Comparison of ENCODE assay signal across 8 cellular contexts in the genomic region with DNA sequence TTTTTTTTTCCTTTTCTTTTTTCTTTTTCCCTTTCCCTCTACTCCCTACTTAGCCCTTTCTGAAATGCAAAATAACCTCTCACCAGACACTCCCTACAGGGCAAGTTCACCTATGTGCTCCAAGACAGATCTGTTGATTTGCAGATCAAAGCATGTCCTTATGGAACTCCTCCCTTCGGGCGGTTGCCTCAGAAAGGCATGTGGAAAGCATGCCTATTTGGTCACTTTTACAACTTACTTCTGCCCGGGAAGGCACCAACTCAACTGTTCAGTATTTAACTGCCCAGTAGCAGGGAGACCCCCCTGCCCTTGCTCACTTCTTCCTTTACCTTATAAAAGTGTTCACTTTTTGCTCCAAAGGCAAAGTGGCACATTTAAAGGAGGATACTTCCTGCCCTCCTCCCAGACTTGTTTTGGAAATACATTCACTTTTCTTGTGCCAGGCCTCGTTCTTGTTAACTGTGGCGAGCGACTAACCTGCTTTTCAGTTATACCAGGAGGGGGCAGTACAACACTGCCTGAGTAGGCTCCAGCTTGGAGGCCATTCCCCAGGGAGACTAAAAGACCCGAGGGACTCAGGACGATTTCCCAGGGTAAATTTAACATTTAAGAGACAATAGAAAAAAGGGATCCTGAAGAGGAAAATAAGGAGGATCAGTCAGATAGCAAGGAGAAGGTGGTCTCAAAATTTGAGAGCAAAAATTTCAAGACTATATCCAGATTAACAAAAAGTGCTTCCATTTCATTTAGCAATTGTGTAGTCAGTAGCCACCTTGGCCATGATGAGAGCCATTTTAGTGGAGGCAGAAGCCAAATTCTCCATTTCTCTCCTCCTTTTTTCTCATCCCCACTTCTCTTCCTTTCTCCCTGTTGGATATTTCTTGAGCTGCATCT. TPM values are rescaled to one million over a fixed set of nuclear protein-coding genes. Genes with fewer than 3 reads are reported as not detected.
DNase-seq lines count a peak whose midpoint lies in the region; ATAC-seq and TF ChIP-seq lines count a peak whose summit lies in the region.

No MANE protein-coding gene starts in this region.

- DNase-seq in DND-41 (peak; percentile 80), LHCN-M2 (ENCODE audit: low read depth) (peak; percentile 58), RPMI8226 (peak; percentile 84), Right ventricle myocardium superior (no peak)
- DNase-seq in activated naive CD8-positive, alpha-beta T cell treated with anti-CD3 and anti-CD28 coated beads, Interleukin-2, amount 10 ng/mL, durations not matched to agents 7 days and 5 days: no peak

- H3K4me2 ChIP-seq in DND-41 (ENCODE audit: insufficient read depth, low read length): peak overlapping the region; percentile 48
- H3K4me2 ChIP-seq in parathyroid adenoma (ENCODE audit: low read length): no peak overlapping the region

- H3K4me1 ChIP-seq in DND-41 (ENCODE audit: insufficient read depth, low read length) (peaks cover 11% of the 10 kb centered on the region), parathyroid adenoma (no peaks in the 10 kb centered on the region)

- intact Hi-C loops in Right ventricle myocardium superior (cut with DNase I): loop anchor here (5.0 kb wide), 2 partner anchors 226 to 266 kb away; a partner anchor contains a TSS

- no peaks in the 10 kb centered on the region for H3K9me3 ChIP-seq in DND-41 (ENCODE audit: insufficient read depth, low read length, severe bottlenecking)
- no peaks in the 10 kb centered on the region for H3K9me3 ChIP-seq in parathyroid adenoma (ENCODE audit: control insufficient read depth, low read length)

- H3K27ac ChIP-seq in DND-41 (ENCODE audit: low read length) (peak overlapping the region; percentile 64), parathyroid adenoma (no peak overlapping the region)

- peak; percentile 96 for TF ChIP-seq CTCF in DND-41 (IDR thresholded peaks at IDR 0.05; ENCODE audit: borderline replicate concordance, extremely low read depth, low read length, poor library complexity, severe bottlenecking)
- peak; percentile 51 for TF ChIP-seq CTCF in parathyroid adenoma (IDR thresholded peaks at IDR 0.05)

- no peaks in the 10 kb centered on the region for H3K27me3 Mint-ChIP-seq in activated naive CD8-positive, alpha-beta T cell treated with anti-CD3 and anti-CD28 coated beads, Interleukin-2, amount 10 ng/mL, durations not matched to agents 7 days and 5 days

- H3K36me3 ChIP-seq in DND-41 (ENCODE audit: insufficient read depth, low read length) (no peaks in the 10 kb centered on the region), parathyroid adenoma (ENCODE audit: control insufficient read depth, insufficient read depth, low read length) (no peaks in the 10 kb centered on the region)

- H4K20me1 ChIP-seq in DND-41 (ENCODE audit: insufficient read depth, low read length): no peaks in the 10 kb centered on the region

- H3K4me3 Mint-ChIP-seq in activated naive CD8-positive, alpha-beta T cell treated with anti-CD3 and anti-CD28 coated beads, Interleukin-2, amount 10 ng/mL, durations not matched to agents 7 days and 5 days: no peak overlapping the region

- H3K79me2 ChIP-seq in DND-41 (ENCODE audit: insufficient read depth, low read length) (no peaks in the 10 kb centered on the region), parathyroid adenoma (no peaks in the 10 kb centered on the region)

- peaks cover 3% of the 10 kb centered on the region for H3K9me3 Mint-ChIP-seq in activated naive CD8-positive, alpha-beta T cell treated with anti-CD3 and anti-CD28 coated beads, Interleukin-2, amount 10 ng/mL, durations not matched to agents 7 days and 5 days

- peak overlapping the region; percentile 70 for H2AFZ ChIP-seq in DND-41 (ENCODE audit: low read depth, low read length)
- peak overlapping the region; percentile 62 for H2AFZ ChIP-seq in parathyroid adenoma

- POLR2A ChIA-PET in activated naive CD8-positive, alpha-beta T cell treated with anti-CD3 and anti-CD28 coated beads, Interleukin-2, amount 10 ng/mL, durations not matched to agents 7 days and 5 days (lab: Charles Lee): interaction anchor here (0.8 to 6.6 kb wide), 9 partner anchors 13 to 298 kb away, joined by 3 to 39 read pairs (median 4); a partner anchor contains a TSS

- peaks cover 22% of the 10 kb centered on the region for H3K4me1 Mint-ChIP-seq in activated naive CD8-positive, alpha-beta T cell treated with anti-CD3 and anti-CD28 coated beads, Interleukin-2, amount 10 ng/mL, durations not matched to agents 7 days and 5 days

- H3K27ac Mint-ChIP-seq in activated naive CD8-positive, alpha-beta T cell treated with anti-CD3 and anti-CD28 coated beads, Interleukin-2, amount 10 ng/mL, durations not matched to agents 7 days and 5 days: no peak overlapping the region

- H3K36me3 Mint-ChIP-seq in activated naive CD8-positive, alpha-beta T cell treated with anti-CD3 and anti-CD28 coated beads, Interleukin-2, amount 10 ng/mL, durations not matched to agents 7 days and 5 days: peaks cover 3% of the 10 kb centered on the region

- H3K27me3 ChIP-seq in DND-41 (ENCODE audit: insufficient read depth, low read length, poor library complexity) (no peaks in the 10 kb centered on the region), parathyroid adenoma (ENCODE audit: control insufficient read depth, insufficient read depth, low read length) (no peaks in the 10 kb centered on the region)

- H3K4me3 ChIP-seq in DND-41 (ENCODE audit: low read depth in 1 of 2, low read length in 2 of 2) (peak overlapping the region in 1 of 2 experiments; percentile 10; a peak in 1 of 4 replicates), parathyroid adenoma (ENCODE audit: low read depth, low read length) (no peak overlapping the region)

- H3K9ac ChIP-seq in DND-41 (ENCODE audit: low read depth, low read length): peak overlapping the region; percentile 28
- H3K9ac ChIP-seq in parathyroid adenoma: no peak overlapping the region

- peak; percentile 93 for ATAC-seq in DND-41 (ENCODE audit: insufficient read depth, low read depth)
- ATAC-seq in GM21723 (IDR thresholded peaks at IDR 0.05; ENCODE audit: unreplicated experiment): peak; percentile 66
- peak; percentile 74 for ATAC-seq in activated naive CD8-positive, alpha-beta T cell treated with anti-CD3 and anti-CD28 coated beads, Interleukin-2, amount 10 ng/mL, durations not matched to agents 7 days and 5 days (ENCODE audit: low read depth)
- ATAC-seq in Right ventricle myocardium superior (ENCODE audit: poor library complexity): peak; percentile 87
- ATAC-seq in GM19467 (IDR thresholded peaks at IDR 0.05; ENCODE audit: unreplicated experiment): no peak

RNA-seq across cellular contexts. Expression of a gene that starts 12.3 kb away (rescaled TPM):
- total RNA-seq in LHCN-M2 (2014; rRNA removed) (not detected in 2 replicates), Right ventricle myocardium superior (0.16 TPM)
- polyA plus RNA-seq in LHCN-M2 (2012): not detected
- 100 to 1,000 TPM; 124 to 137 TPM for total RNA-seq in activated naive CD8-positive, alpha-beta T cell treated with anti-CD3 and anti-CD28 coated beads, Interleukin-2, amount 10 ng/mL, durations not matched to agents 7 days and 5 days

RNA-seq across cellular contexts. Expression of a gene that starts 15.1 kb away (rescaled TPM):
- total RNA-seq in LHCN-M2 (2014; rRNA removed): not detected in 2 replicates
- not detected for polyA plus RNA-seq in LHCN-M2 (2012)
- 100 to 1,000 TPM; 379 to 386 TPM for total RNA-seq in activated naive CD8-positive, alpha-beta T cell treated with anti-CD3 and anti-CD28 coated beads, Interleukin-2, amount 10 ng/mL, durations not matched to agents 7 days and 5 days
- total RNA-seq in Right ventricle myocardium superior: 0.91 TPM

Comparison
In these comparisons a context has a peak if more than half of its experiments do, and no peak if none do; other contexts are left out.
1. DNase-seq: peak in DND-41 (single experiment), LHCN-M2 (single experiment) and RPMI8226 (single experiment); none in activated naive CD8-positive, alpha-beta T cell treated with anti-CD3 and anti-CD28 coated beads, Interleukin-2, amount 10 ng/mL, durations not matched to agents 7 days and 5 days (single experiment) and Right ventricle myocardium superior (single experiment).
2. RNA of a gene that starts 12.3 kb away (total RNA-seq): 124 to 137 TPM in activated naive CD8-positive, alpha-beta T cell treated with anti-CD3 and anti-CD28 coated beads, Interleukin-2, amount 10 ng/mL, durations not matched to agents 7 days and 5 days; 0.16 TPM in Right ventricle myocardium superior (single experiment) and not detected in LHCN-M2; every median in the first group is over 100 times any median in the second.
3. RNA of a gene that starts 15.1 kb away (total RNA-seq): 379 to 386 TPM in activated naive CD8-positive, alpha-beta T cell treated with anti-CD3 and anti-CD28 coated beads, Interleukin-2, amount 10 ng/mL, durations not matched to agents 7 days and 5 days; 0.91 TPM in Right ventricle myocardium superior (single experiment) and not detected in LHCN-M2; every median in the first group is over 100 times any median in the second.